Comparison of ENCODE assay signal across 9 cellular contexts in the genomic region with DNA sequence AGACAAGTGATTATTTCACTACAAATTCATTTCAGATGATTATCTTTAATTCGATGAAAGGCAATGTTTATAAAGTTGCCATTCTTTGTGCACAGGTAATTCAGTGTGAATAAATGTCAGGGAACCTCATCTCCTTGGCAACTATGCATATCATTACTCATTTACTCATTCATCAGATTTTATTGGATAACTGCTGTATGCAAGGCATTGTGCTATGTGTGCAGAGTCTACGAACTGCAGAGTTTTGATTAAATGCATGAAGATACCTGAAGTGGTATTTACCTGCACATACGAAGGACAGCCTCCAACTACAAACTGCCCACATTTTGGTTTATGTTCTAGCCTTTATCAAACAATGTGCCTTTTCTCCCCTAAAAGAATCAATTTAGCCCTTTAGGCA. TPM values are rescaled to one million over a fixed set of nuclear protein-coding genes. Genes with fewer than 3 reads are reported as not detected.
DNase-seq lines count a peak whose midpoint lies in the region; ATAC-seq and TF ChIP-seq lines count a peak whose summit lies in the region.
"Had no signal": no experiment of that assay in that cellular context is flagged by ENCODE, and none has a peak within 500 bp of the region (broad histone marks: within the 10 kb centered on the region; RNA-seq: fewer than 3 reads in every experiment).

No MANE protein-coding gene starts in this region.

- no peak overlapping the region for H3K23ac ChIP-seq in mesendoderm (ENCODE audit: low read length)

- H3K4me1 ChIP-seq in PC-3 (ENCODE audit: insufficient read depth, low read length) (peaks cover 56% of the 10 kb centered on the region), fibroblast of lung (ENCODE audit: control insufficient read depth, extremely low read depth, insufficient read depth, low read length) (peaks cover 7% of the 10 kb centered on the region), mesendoderm (ENCODE audit: control insufficient read depth, low read depth, low read length) (no peaks in the 10 kb centered on the region)

- no peak overlapping the region for H3K4ac ChIP-seq in mesendoderm (ENCODE audit: low read depth, low read length)

- H3K4me1 Mint-ChIP-seq in progenitor cell of endocrine pancreas (ENCODE audit: low read depth), result peaks cover 55% of the 10 kb centered on the region

- intact Hi-C loops in PC-3 (cut with micrococcal nuclease) (loop anchor here (2.0 to 10.0 kb wide), 5 partner anchors 461 to 755 kb away; no protein-coding TSS in a partner anchor), posterior cingulate gyrus (cut with DNase I) (no loop called here)

- H4K5ac ChIP-seq in mesendoderm (ENCODE audit: low read length), result no peak overlapping the region

- no peaks in the 10 kb centered on the region for H3K27me3 Mint-ChIP-seq in progenitor cell of endocrine pancreas

- H3K4me3 Mint-ChIP-seq in progenitor cell of endocrine pancreas (ENCODE audit: low read depth), result peak overlapping the region; percentile 99

- no peak overlapping the region for H2BK5ac ChIP-seq in mesendoderm (ENCODE audit: low read length)

- CTCF ChIA-PET in PC-3 (lab: Charles Lee), result no interaction called here

- H3K27ac ChIP-seq in PC-3 (ENCODE audit: low read length), result peak overlapping the region; percentile 98
- peak overlapping the region; percentile 98 for H3K27ac ChIP-seq in fibroblast of lung (ENCODE audit: insufficient read depth, low read length)
- H3K27ac ChIP-seq in mesendoderm (ENCODE audit: low read depth, low read length), result no peak overlapping the region

- H3K36me3 ChIP-seq in PC-3 (ENCODE audit: low read depth, low read length), result peaks cover 58% of the 10 kb centered on the region
- H3K36me3 ChIP-seq in fibroblast of lung (ENCODE audit: control insufficient read depth, insufficient read depth, low read length), result peaks cover 15% of the 10 kb centered on the region
- H3K36me3 ChIP-seq in mesendoderm (ENCODE audit: control insufficient read depth, insufficient read depth, low read length), result no peaks in the 10 kb centered on the region

- no peak overlapping the region for H2BK15ac ChIP-seq in mesendoderm (replicated peaks; ENCODE audit: low read depth)

- H2AFZ ChIP-seq in PC-3 (ENCODE audit: low read length) (no peak overlapping the region), fibroblast of lung (ENCODE audit: low read length) (no peak overlapping the region)

- H3K27me3 ChIP-seq in PC-3 (ENCODE audit: low read length), result no peaks in the 10 kb centered on the region
- H3K27me3 ChIP-seq in fibroblast of lung (ENCODE audit: control insufficient read depth, insufficient read depth, low read length), result no peaks in the 10 kb centered on the region
- no peaks in the 10 kb centered on the region for H3K27me3 ChIP-seq in mesendoderm (ENCODE audit: insufficient read depth, low read length, poor library complexity)

- H3K9me2 ChIP-seq in PC-3 (replicated peaks; ENCODE audit: low read length), result no peaks in the 10 kb centered on the region

- H3K9me3 Mint-ChIP-seq in progenitor cell of endocrine pancreas (ENCODE audit: low read depth), result no peaks in the 10 kb centered on the region

- POLR2A ChIA-PET in PC-3 (lab: Charles Lee; ENCODE audit: unreplicated experiment), result interaction anchor here (0.6 to 2.1 kb wide), 2 partner anchors 35 to 296 kb away, joined by 3 to 12 read pairs; no protein-coding TSS in a partner anchor

- H3K79me2 ChIP-seq in PC-3 (ENCODE audit: low read length) (peaks cover 85% of the 10 kb centered on the region), fibroblast of lung (ENCODE audit: control insufficient read depth, insufficient read depth, low read length) (peaks cover 92% of the 10 kb centered on the region), mesendoderm (ENCODE audit: control insufficient read depth, insufficient read depth, low read length) (peaks cover 57% of the 10 kb centered on the region)

- H3K9ac ChIP-seq in PC-3 (ENCODE audit: low read length) (peak overlapping the region; percentile 99), fibroblast of lung (ENCODE audit: insufficient read depth, low read length) (peak overlapping the region; percentile 98), mesendoderm (ENCODE audit: low read length) (no peak overlapping the region)

- no peak overlapping the region for H4K8ac ChIP-seq in mesendoderm (ENCODE audit: low read depth, low read length)

- ATAC-seq in PC-3, result peak; percentile 5

- H3K4me3 ChIP-seq in PC-3 (ENCODE audit: low read length) (peak overlapping the region; percentile 90), fibroblast of lung (replicated peaks in 1 of 4; ENCODE audit: control extremely low read depth in 1 of 4, insufficient read depth in 1 of 4, low read depth in 3 of 4, low read length in 4 of 4) (peak overlapping the region; percentile 96 to 99 (median 97)), mesendoderm (ENCODE audit: low read length) (no peak overlapping the region)

- H3K56ac ChIP-seq in mesendoderm (ENCODE audit: low read length), result no peak overlapping the region

- peaks cover 4% of the 10 kb centered on the region for H3K79me1 ChIP-seq in mesendoderm (ENCODE audit: low read length)

- BruUV-seq in PC-3 (replicated peaks; lab: Mats Ljungman, UMichigan), result no TSS peak

- H3K9me3 ChIP-seq in PC-3 (ENCODE audit: low read length) (no peaks in the 10 kb centered on the region), fibroblast of lung (ENCODE audit: control insufficient read depth, insufficient read depth, low read depth, low read length) (no peaks in the 10 kb centered on the region)

- peak; percentile 7 for DNase-seq in COR-L47 (lab: John Stamatoyannopoulos, UW)
- DNase-seq in PC-3, result peak; percentile 79
- no peak for DNase-seq in fibroblast of lung (ENCODE audit: low read depth in 2 of 2)
- DNase-seq in progenitor cell of endocrine pancreas (ENCODE audit: low spot score, unreplicated experiment), result no peak
- no peak for DNase-seq in stimulated activated CD4-positive, alpha-beta T cell treated with anti-CD3 and anti-CD28 coated beads, Interleukin-2, amount 100 ng/mL, for 48 hours
- DNase-seq in A172 (ENCODE audit: low spot score), result no peak
- no peak for DNase-seq in posterior cingulate gyrus
- DNase-seq in mesendoderm, result no peak
- DNase-seq: activated CD4-positive, alpha-beta T cell treated with anti-CD3 and anti-CD28 coated beads, Interleukin-2, amount 50 U/mL, for 4 hours had no signal

- no peak overlapping the region for H2BK120ac ChIP-seq in mesendoderm (ENCODE audit: low read depth, low read length)

- peak overlapping the region; percentile 98 for H3K4me2 ChIP-seq in PC-3 (ENCODE audit: low read length)
- peak overlapping the region; percentile 60 for H3K4me2 ChIP-seq in fibroblast of lung (ENCODE audit: extremely low read depth, insufficient read depth, low read length)
- H3K4me2 ChIP-seq in mesendoderm (ENCODE audit: low read length), result no peak overlapping the region

- peak overlapping the region; percentile 98 for H3K27ac Mint-ChIP-seq in progenitor cell of endocrine pancreas

- no peak for TF ChIP-seq CTCF in PC-3 (conservative IDR thresholded peaks at IDR 0.05; ENCODE audit: low read depth, low read length)
- no peak for TF ChIP-seq CTCF in fibroblast of lung (conservative IDR thresholded peaks at IDR 0.05 in 1 of 2, IDR thresholded peaks at IDR 0.05 in 1 of 2; ENCODE audit: low read depth in 1 of 2, low read length in 2 of 2)
- no peak for TF ChIP-seq CTCF in progenitor cell of endocrine pancreas (IDR thresholded peaks at IDR 0.05; ENCODE audit: unreplicated experiment)

- peaks cover 23% of the 10 kb centered on the region for H3F3A ChIP-seq in PC-3 (ENCODE audit: low read length, unreplicated experiment)

- no CpG with 5 or more reads among the region's 3 CpGs for WGBS in mesendoderm (ENCODE audit: extremely low coverage, insufficient coverage, low lambda C conversion rate)

- peaks cover 7% of the 10 kb centered on the region for H3K36me3 Mint-ChIP-seq in progenitor cell of endocrine pancreas (ENCODE audit: insufficient read depth)

- no peak overlapping the region for H2AK5ac ChIP-seq in mesendoderm (ENCODE audit: low read length)

- peaks cover 53% of the 10 kb centered on the region for H4K20me1 ChIP-seq in PC-3 (ENCODE audit: low read length)
- no peaks in the 10 kb centered on the region for H4K20me1 ChIP-seq in fibroblast of lung (ENCODE audit: control insufficient read depth, extremely low read depth, insufficient read depth, low read length)

- no peak overlapping the region for H3K18ac ChIP-seq in mesendoderm (ENCODE audit: low read length)

RNA-seq across cellular contexts. Expression of a gene that starts 3.5 kb away (rescaled TPM):
- total RNA-seq in PC-3 (2014; rRNA removed) (145 and 201 TPM in 2 replicates), fibroblast of lung (559 and 1,405 TPM in 2 replicates), progenitor cell of endocrine pancreas (40.3 and 42.5 TPM in 2 replicates)
- 363 and 403 TPM in 2 replicates for polyA plus RNA-seq in fibroblast of lung
- 306 and 351 TPM in 2 replicates for polyA plus RNA-seq in fibroblast of lung (2012)
- polyA minus RNA-seq in fibroblast of lung (ENCODE audit: low replicate concordance), result 170 and 247 TPM in 2 replicates
- total RNA-seq in A172 (2014; rRNA removed; shearing (Covaris generic)), result 155 and 205 TPM in 2 replicates
- polyA plus RNA-seq in mesendoderm (2013, experiment 1 of 2), result 31.8 TPM
- polyA plus RNA-seq in mesendoderm (2013, experiment 2 of 2), result 37.3 TPM

Comparison
In these comparisons a context has a peak if more than half of its experiments do, and no peak if none do; other contexts are left out.
1. DNase-seq: peak in COR-L47 (single experiment) and PC-3 (single experiment); none in fibroblast of lung (0 of 2), progenitor cell of endocrine pancreas (single experiment), stimulated activated CD4-positive, alpha-beta T cell treated with anti-CD3 and anti-CD28 coated beads, Interleukin-2, amount 100 ng/mL, for 48 hours (0 of 2), A172 (single experiment), posterior cingulate gyrus (0 of 10) and mesendoderm (single experiment).